ENCODE assay signal across 22 cellular contexts in the genomic region with DNA sequence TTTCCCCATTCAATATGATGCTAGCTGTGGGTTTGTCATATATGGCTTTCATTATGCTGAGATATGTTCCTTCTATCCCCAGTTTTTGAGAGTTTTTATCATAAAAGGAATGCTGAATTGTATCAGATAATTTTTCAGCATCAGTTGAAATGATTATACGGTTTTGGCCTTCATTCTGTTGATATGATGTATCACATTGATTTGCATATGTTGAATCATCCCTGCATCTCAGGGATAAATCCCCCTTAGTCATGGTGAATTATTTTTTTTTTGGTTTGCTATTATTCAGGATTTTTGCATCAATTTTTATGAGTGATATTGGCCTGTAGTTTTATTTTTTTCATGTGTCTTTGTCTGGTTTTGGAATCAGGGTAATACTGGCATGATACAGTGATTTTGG.
A peak's percentile ranks its signal among the peaks of the same experiment; 100 is the strongest.
DNase-seq lines count a peak whose midpoint lies in the region; TF ChIP-seq lines count a peak whose summit lies in the region.
"Had no signal": no experiment of that assay in that cellular context is flagged by ENCODE, and none has a peak within 500 bp of the region (broad histone marks: within the 10 kb centered on the region; RNA-seq: fewer than 3 reads in every experiment).

No MANE protein-coding gene starts in this region.

- peaks cover 23% of the 10 kb centered on the region; the same call in 1 of the 2 replicates for H3K4me1 Mint-ChIP-seq in HFFc6 (ENCODE audit: low read depth)
- H3K4me1 Mint-ChIP-seq: B cell had no signal

- in situ Hi-C loops in Caki2 (cut with HindIII; ENCODE audit: low pct_unique_long_range_greater_than_20kb, low sequenced_read_pairs) = no loop called here

- H3K27me3 Mint-ChIP-seq in HFFc6 (ENCODE audit: insufficient read depth) = no peaks in the 10 kb centered on the region; the same call in 1 of the 2 replicates
- H3K27me3 Mint-ChIP-seq: B cell had no signal

- H3K36me3 Mint-ChIP-seq in HFFc6 (ENCODE audit: low read depth) = peaks cover 12% of the 10 kb centered on the region; the same call in 1 of the 2 replicates
- H3K36me3 Mint-ChIP-seq: CD8-positive, alpha-beta T cell had no signal

- DNase-seq in Caki2 (ENCODE audit: low read depth) (peak; percentile 10), HFFc6 (no peak), fibroblast of mammary gland (ENCODE audit: low read depth) (peak; percentile 15), stromal cell of bone marrow (ENCODE audit: low read depth) (peak; percentile 14), hypothalamus (lab: John Stamatoyannopoulos, UW) (no peak), NCI-H146 (lab: John Stamatoyannopoulos, UW) (no peak)
- no peak for DNase-seq in stimulated activated naive CD4-positive, alpha-beta T cell treated with Interleukin-2 at 50 U/mL for 16 hours (lab: John Stamatoyannopoulos, UW)
- DNase-seq: Caco-2; CD8-positive, alpha-beta T cell; DMS 273 treated with DMSO at 0.1 percent for 48 hours; DND-41; GOT3; KG1; MM.1S; NCI-H1694; NCI-H2029 treated with DMSO at 0.1 percent for 48 hours; NCI-H446 treated with DMSO at 0.1 percent for 48 hours; NCI-H526 treated with DMSO at 0.1 percent for 48 hours; Right ventricle myocardium superior; RPMI8226 had no signal

- no peak for TF ChIP-seq CTCF in HFFc6 (IDR thresholded peaks at IDR 0.05)
- TF ChIP-seq CTCF in fibroblast of mammary gland (conservative IDR thresholded peaks at IDR 0.05; ENCODE audit: control insufficient read depth, insufficient read depth, low read depth, low read length) = no peak

- H3K4me3 ChIP-seq in fibroblast of mammary gland (ENCODE audit: control insufficient read depth, low read depth, low read length) = no peak overlapping the region
- H3K4me3 ChIP-seq: HAP-1 had no signal

- H3K27ac Mint-ChIP-seq in HFFc6 = peak overlapping the region; percentile 77; the same call in 1 of the 2 replicates
- H3K27ac Mint-ChIP-seq: B cell; CD8-positive, alpha-beta T cell had no signal

- no peak overlapping the region for H3K4me3 Mint-ChIP-seq in HFFc6
- H3K4me3 Mint-ChIP-seq: B cell; CD8-positive, alpha-beta T cell had no signal

- H3K9me3 Mint-ChIP-seq in HFFc6 = peaks cover 19% of the 10 kb centered on the region

Comparison
In these comparisons a context has a peak if more than half of its experiments do, and no peak if none do; other contexts are left out.
1. DNase-seq: peak in Caki2 (single experiment), fibroblast of mammary gland (single experiment) and stromal cell of bone marrow (single experiment); none in HFFc6 (single experiment), hypothalamus (0 of 51), NCI-H146 (single experiment) and stimulated activated naive CD4-positive, alpha-beta T cell treated with Interleukin-2 at 50 U/mL for 16 hours (single experiment).